ENCODE assay signal across 20 cellular contexts in genomic region chr6:42756713-42757112, GRCh38. TPM values are rescaled to one million over a fixed set of nuclear protein-coding genes. Genes with fewer than 3 reads are reported as not detected.
A peak's percentile ranks its signal among the peaks of the same experiment; 100 is the strongest.
DNase-seq lines count a peak whose midpoint lies in the region; ATAC-seq lines count a peak whose summit lies in the region.
"Had no signal": no experiment of that assay in that cellular context is flagged by ENCODE, and none has a peak within 500 bp of the region (broad histone marks: within the 10 kb centered on the region; RNA-seq: fewer than 3 reads in every experiment).

No MANE protein-coding gene starts in this region.

- peak; percentile 14 for DNase-seq in activated effector memory CD4-positive, alpha-beta T cell treated with anti-CD3 and anti-CD28 coated beads, Interleukin-2, amount 50 U/mL, for 16 hours
- DNase-seq in activated effector memory CD4-positive, alpha-beta T cell treated with Interleukin-2 at 50 U/mL for 16 hours = no peak
- no peak for DNase-seq in central memory CD8-positive, alpha-beta T cell (ENCODE audit: low spot score in 2 of 2)
- DNase-seq in mesendoderm (no peak), left cardiac atrium (no peak)
- no peak for DNase-seq in effector CD4-positive, alpha-beta T cell
- DNase-seq in activated naive CD8-positive, alpha-beta T cell treated with anti-CD3 and anti-CD28 coated beads for 36 hours = no peak
- DNase-seq in activated CD4-positive, CD25-positive, alpha-beta regulatory T cell treated with anti-CD3 and anti-CD28 coated beads, Interleukin-2, amount 50 U/mL, for 72 hours = no peak
- DNase-seq: CD8-positive, alpha-beta memory T cell; Kasumi-1; MM.1S; NCI-H1092 treated with DMSO at 0.1 percent for 48 hours; NCI-H1694; NCI-H446; NCI-H774; PC-3 had no signal

- no peak overlapping the region for H3K4ac ChIP-seq in mesendoderm (ENCODE audit: low read depth, low read length)

- H3K79me1 ChIP-seq in mesendoderm (ENCODE audit: low read length) = no peaks in the 10 kb centered on the region

- no peak overlapping the region for H2BK5ac ChIP-seq in mesendoderm (ENCODE audit: low read length)

- no peak overlapping the region for H3K9ac ChIP-seq in mesendoderm (ENCODE audit: low read length)
- H3K9ac ChIP-seq: BLaER1 had no signal

- no peak overlapping the region for H3K18ac ChIP-seq in mesendoderm (ENCODE audit: low read length)

- ATAC-seq in central memory CD8-positive, alpha-beta T cell (replicated peaks; ENCODE audit: extremely low read depth, poor library complexity, severe bottlenecking) = no peak
- no peak for ATAC-seq in left cardiac atrium
- ATAC-seq: PC-3 had no signal

- H4K5ac ChIP-seq in mesendoderm (ENCODE audit: low read length) = peak overlapping the region; percentile 36

- H3K9me3 Mint-ChIP-seq in central memory CD8-positive, alpha-beta T cell = no peaks in the 10 kb centered on the region
- no peaks in the 10 kb centered on the region for H3K9me3 Mint-ChIP-seq in activated naive CD8-positive, alpha-beta T cell treated with anti-CD3 and anti-CD28 coated beads for 36 hours
- H3K9me3 Mint-ChIP-seq: CD8-positive, alpha-beta memory T cell; IgD-negative memory B cell had no signal

- no peak overlapping the region for H3K56ac ChIP-seq in mesendoderm (ENCODE audit: low read length)

- no peak overlapping the region for H2BK15ac ChIP-seq in mesendoderm (replicated peaks; ENCODE audit: low read depth)

- peak overlapping the region; percentile 5 for H3K27ac Mint-ChIP-seq in central memory CD8-positive, alpha-beta T cell (ENCODE audit: low read depth)
- no peak overlapping the region for H3K27ac Mint-ChIP-seq in activated naive CD8-positive, alpha-beta T cell treated with anti-CD3 and anti-CD28 coated beads for 36 hours
- H3K27ac Mint-ChIP-seq: IgD-negative memory B cell had no signal

- no peak overlapping the region for H2AK5ac ChIP-seq in mesendoderm (ENCODE audit: low read length)

- H3K36me3 ChIP-seq in mesendoderm (ENCODE audit: control insufficient read depth, insufficient read depth, low read length) = no peaks in the 10 kb centered on the region

- intact Hi-C loops in left cardiac atrium (cut with DNase I) = no loop called here

- peaks cover 6% of the 10 kb centered on the region for H3K36me3 Mint-ChIP-seq in central memory CD8-positive, alpha-beta T cell (ENCODE audit: insufficient read depth)
- H3K36me3 Mint-ChIP-seq in activated naive CD8-positive, alpha-beta T cell treated with anti-CD3 and anti-CD28 coated beads for 36 hours = peaks cover 12% of the 10 kb centered on the region

- no peaks in the 10 kb centered on the region for H3K79me2 ChIP-seq in mesendoderm (ENCODE audit: control insufficient read depth, insufficient read depth, low read length)

- H3K4me2 ChIP-seq in mesendoderm (ENCODE audit: low read length) = no peak overlapping the region
- H3K4me2 ChIP-seq: BLaER1 had no signal

- H3K23ac ChIP-seq in mesendoderm (ENCODE audit: low read length) = no peak overlapping the region

- no peak overlapping the region for H2BK120ac ChIP-seq in mesendoderm (ENCODE audit: low read depth, low read length)

- no peaks in the 10 kb centered on the region for H3K27me3 ChIP-seq in mesendoderm (ENCODE audit: insufficient read depth, low read length, poor library complexity)
- H3K27me3 ChIP-seq: BLaER1 had no signal

- H3K27ac ChIP-seq in mesendoderm (ENCODE audit: low read depth, low read length) = no peak overlapping the region
- H3K27ac ChIP-seq: BLaER1, RWPE1 had no signal

- peaks cover 50% of the 10 kb centered on the region for H3K4me1 Mint-ChIP-seq in central memory CD8-positive, alpha-beta T cell
- peaks cover 6% of the 10 kb centered on the region for H3K4me1 Mint-ChIP-seq in activated naive CD8-positive, alpha-beta T cell treated with anti-CD3 and anti-CD28 coated beads for 36 hours

- no peak overlapping the region for H3K4me3 ChIP-seq in mesendoderm (ENCODE audit: low read length)
- H3K4me3 ChIP-seq: BLaER1 had no signal

- no CpG with 5 or more reads among the region's 7 CpGs for WGBS in mesendoderm (ENCODE audit: extremely low coverage, insufficient coverage, low lambda C conversion rate)

- H3K4me1 ChIP-seq in mesendoderm (ENCODE audit: control insufficient read depth, low read depth, low read length) = peaks cover 2% of the 10 kb centered on the region
- H3K4me1 ChIP-seq: BLaER1 had no signal

- no peaks in the 10 kb centered on the region for H3K27me3 Mint-ChIP-seq in central memory CD8-positive, alpha-beta T cell
- no peaks in the 10 kb centered on the region for H3K27me3 Mint-ChIP-seq in activated naive CD8-positive, alpha-beta T cell treated with anti-CD3 and anti-CD28 coated beads for 36 hours
- H3K27me3 Mint-ChIP-seq: CD8-positive, alpha-beta memory T cell; IgD-negative memory B cell had no signal

- no peak overlapping the region for H4K8ac ChIP-seq in mesendoderm (ENCODE audit: low read depth, low read length)

- no peak overlapping the region for H3K4me3 Mint-ChIP-seq in central memory CD8-positive, alpha-beta T cell
- H3K4me3 Mint-ChIP-seq in activated naive CD8-positive, alpha-beta T cell treated with anti-CD3 and anti-CD28 coated beads for 36 hours = no peak overlapping the region
- H3K4me3 Mint-ChIP-seq: IgD-negative memory B cell had no signal

RNA-seq across cellular contexts. Expression of gene TBCC, which starts 10.8 kb away (rescaled TPM):
- 23.2 TPM for polyA plus RNA-seq in mesendoderm (2013, experiment 1 of 2)
- 22.7 TPM for polyA plus RNA-seq in mesendoderm (2013, experiment 2 of 2)
- 10 to 100 TPM; 16.8 to 18.3 TPM for total RNA-seq in activated naive CD8-positive, alpha-beta T cell treated with anti-CD3 and anti-CD28 coated beads for 36 hours
- 10 to 100 TPM; 12.2 to 13.0 TPM for total RNA-seq in left cardiac atrium

RNA-seq across cellular contexts. Expression of gene BICRAL, which starts 25.1 kb away (rescaled TPM):
- 7.6 TPM for polyA plus RNA-seq in mesendoderm (2013, experiment 1 of 2)
- polyA plus RNA-seq in mesendoderm (2013, experiment 2 of 2) = 7.4 TPM
- 10 to 100 TPM; 10.6 to 10.7 TPM for total RNA-seq in activated naive CD8-positive, alpha-beta T cell treated with anti-CD3 and anti-CD28 coated beads for 36 hours
- total RNA-seq in left cardiac atrium = 10 to 100 TPM; 10.0 to 10.7 TPM

RNA-seq across cellular contexts. Expression of gene PRPH2, which starts 34.3 kb away (rescaled TPM):
- 0.29 TPM for polyA plus RNA-seq in mesendoderm (2013, experiment 1 of 2)
- polyA plus RNA-seq in mesendoderm (2013, experiment 2 of 2) = 0.35 TPM
- total RNA-seq in activated naive CD8-positive, alpha-beta T cell treated with anti-CD3 and anti-CD28 coated beads for 36 hours = under 1 TPM in 1 of 2 experiments, not detected in 1; 0.06 TPM
- total RNA-seq in left cardiac atrium = 1 to 10 TPM; 1.1 to 1.2 TPM
- total RNA-seq: A172, PC-3 had no signal
- polyA plus RNA-seq: IgD-negative memory B cell had no signal
